ENCODE assay signal across 23 cellular contexts in the genomic region with DNA sequence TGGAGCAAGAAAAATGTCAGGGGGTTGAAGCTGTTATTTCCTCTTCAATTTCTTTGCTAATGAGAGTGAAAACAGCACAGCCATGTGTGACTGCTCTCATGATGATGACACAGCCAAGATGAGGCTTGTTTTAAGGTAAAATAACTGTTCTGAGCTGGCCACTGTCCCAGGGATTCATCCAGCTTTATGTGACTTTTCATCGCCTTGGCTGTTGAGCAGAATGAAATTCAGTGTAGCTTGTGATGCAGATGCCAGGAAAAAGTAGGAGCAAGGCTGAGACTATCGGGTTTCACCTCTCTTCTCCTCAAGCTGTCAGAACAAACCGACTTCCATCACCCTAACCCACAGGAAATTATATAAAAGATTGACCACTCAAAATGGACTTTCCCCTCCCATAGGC.
"Had no signal": no experiment of that assay in that cellular context is flagged by ENCODE, and none has a peak within 500 bp of the region (broad histone marks: within the 10 kb centered on the region; RNA-seq: fewer than 3 reads in every experiment).

No MANE protein-coding gene starts in this region.

- H3K27ac ChIP-seq: adrenal gland, esophagus muscularis mucosa, gastrocnemius medialis, neutrophil, tibial nerve, vagina had no signal

- H3K9me3 Mint-ChIP-seq: activated CD4-positive, alpha-beta memory T cell treated with anti-CD3 and anti-CD28 coated beads for 36 hours; activated T-helper 1 cell treated with anti-CD3 and anti-CD28 coated beads, Interleukin-12 subunit alpha, Interleukin-12 subunit beta, Interleukin-2, Interleukin-4 antibody, amounts not matched to agents 30 ng/mL and 10 ng/mL and 1 ng/mL, durations not matched to agents 14 hours and 24 hours and 36 hours; dendritic cell treated with granulocyte-macrophage colony-stimulating factor and Interleukin-4, amounts not matched to agents 40 ng/mL and 50 ng/mL, for 4 days had no signal

- H3K36me3 ChIP-seq: adrenal gland, esophagus muscularis mucosa, gastrocnemius medialis, neutrophil, tibial nerve, vagina had no signal

- H3K4me1 ChIP-seq: adrenal gland, gastrocnemius medialis, vagina had no signal

- H3K4me3 ChIP-seq: adrenal gland, esophagus muscularis mucosa, gastrocnemius medialis, tibial nerve, vagina had no signal

- DNase-seq: activated CD4-positive, alpha-beta memory T cell treated with anti-CD3 and anti-CD28 coated beads for 36 hours; activated CD4-positive, alpha-beta T cell treated with anti-CD3 and anti-CD28 coated beads for 36 hours; activated gamma-delta T cell treated with Interleukin-2 at 50 U/mL for 16 hours; activated T-cell treated with anti-CD3 and anti-CD28 coated beads for 4 hours; adrenal gland; cerebellar nuclear complex; effector CD8-positive, alpha-beta T cell; gastrocnemius medialis; head of caudate nucleus; mesenchymal stem cell; naive thymus-derived CD4-positive, alpha-beta T cell; stimulated activated CD4-positive, alpha-beta T cell treated with anti-CD3 and anti-CD28 coated beads, Interleukin-12 subunit alpha, Interleukin-12 subunit beta, amount 100 ng/mL, for 4 hours; stimulated activated CD4-positive, alpha-beta T cell treated with anti-CD3 and anti-CD28 coated beads, Interleukin-1b, Interleukin-23, amount 100 ng/mL, for 48 hours; stimulated activated naive CD4-positive, alpha-beta T cell treated with Interleukin-2 at 50 U/mL for 16 hours; substantia nigra had no signal

- H3K27ac Mint-ChIP-seq: activated CD4-positive, alpha-beta memory T cell treated with anti-CD3 and anti-CD28 coated beads for 36 hours; activated CD4-positive, alpha-beta T cell treated with anti-CD3 and anti-CD28 coated beads for 36 hours; activated naive CD4-positive, alpha-beta T cell treated with anti-CD3 and anti-CD28 coated beads, Interleukin-2, amount 50 U/mL, for 72 hours; activated T-helper 1 cell treated with anti-CD3 and anti-CD28 coated beads, Interleukin-12 subunit alpha, Interleukin-12 subunit beta, Interleukin-2, Interleukin-4 antibody, amounts not matched to agents 30 ng/mL and 10 ng/mL and 1 ng/mL, durations not matched to agents 14 hours and 24 hours and 36 hours; dendritic cell treated with granulocyte-macrophage colony-stimulating factor and Interleukin-4, amounts not matched to agents 40 ng/mL and 50 ng/mL, for 4 days; naive thymus-derived CD4-positive, alpha-beta T cell; WTC11 had no signal

- H3K36me3 Mint-ChIP-seq: activated CD4-positive, alpha-beta memory T cell treated with anti-CD3 and anti-CD28 coated beads for 36 hours; activated naive CD4-positive, alpha-beta T cell treated with anti-CD3 and anti-CD28 coated beads, Interleukin-2, amount 50 U/mL, for 72 hours; naive thymus-derived CD4-positive, alpha-beta T cell; WTC11 had no signal

- H3K27me3 ChIP-seq: adrenal gland, esophagus muscularis mucosa, gastrocnemius medialis, tibial nerve, vagina had no signal

- H3K4me1 Mint-ChIP-seq: activated CD4-positive, alpha-beta T cell treated with anti-CD3 and anti-CD28 coated beads for 36 hours had no signal

- H3K9me3 ChIP-seq: adrenal gland, esophagus muscularis mucosa, gastrocnemius medialis, neutrophil, tibial nerve, vagina had no signal

- H3K27me3 Mint-ChIP-seq: activated CD4-positive, alpha-beta memory T cell treated with anti-CD3 and anti-CD28 coated beads for 36 hours had no signal

- H3K4me3 Mint-ChIP-seq: activated CD4-positive, alpha-beta memory T cell treated with anti-CD3 and anti-CD28 coated beads for 36 hours; activated CD4-positive, alpha-beta T cell treated with anti-CD3 and anti-CD28 coated beads for 36 hours; activated T-helper 1 cell treated with anti-CD3 and anti-CD28 coated beads, Interleukin-12 subunit alpha, Interleukin-12 subunit beta, Interleukin-2, Interleukin-4 antibody, amounts not matched to agents 30 ng/mL and 10 ng/mL and 1 ng/mL, durations not matched to agents 14 hours and 24 hours and 36 hours; dendritic cell treated with granulocyte-macrophage colony-stimulating factor and Interleukin-4, amounts not matched to agents 40 ng/mL and 50 ng/mL, for 4 days; naive thymus-derived CD4-positive, alpha-beta T cell; WTC11 had no signal
